Comparison of ENCODE assay signal across 8 cellular contexts in genomic region chr17:17972126-17972951, GRCh38.
DNase-seq lines count a peak whose midpoint lies in the region; ATAC-seq and TF ChIP-seq lines count a peak whose summit lies in the region.

Gene DRC3, plus strand, starts transcription at chr17:17972862. Its CDS starts 4,737 bp downstream, at chr17:17977599.
Gene TOM1L2, minus strand, starts transcription at chr17:17972400. Its CDS starts 87 bp downstream, at chr17:17972313.

- no peak within 1 kb of the TSS for H3K27ac ChIP-seq in OCI-LY3 (ENCODE audit: low read length)

- H3K36me3 ChIP-seq in OCI-LY3 (replicated peaks; ENCODE audit: low read depth, low read length), result no peaks in the 10 kb centered on the region

- H3K4me3 ChIP-seq in OCI-LY3 (ENCODE audit: low read length), result peak within 1 kb of the TSS; percentile 76

- H4K20me1 ChIP-seq in OCI-LY3 (ENCODE audit: insufficient read depth, low read length), result no peaks in the 10 kb centered on the region

- 0 out of 2 replicates have a peak within 1 kb of the TSS, but pooled peaks have one; percentile 32 for H3K9ac ChIP-seq in OCI-LY3 (ENCODE audit: low read length)

- no peaks in the 10 kb centered on the region for H3K27me3 ChIP-seq in OCI-LY3 (ENCODE audit: low read depth, low read length)

- DNase-seq in DMS 273 treated with DMSO at 0.1 percent for 48 hours (lab: John Stamatoyannopoulos, UW), result peak; percentile 99
- DNase-seq in HuH-7.5 (ENCODE audit: low spot score), result peak; percentile 98
- DNase-seq in activated T-cell treated with anti-CD3 and anti-CD28 coated beads for 24 hours (ENCODE audit: low read depth), result peak; percentile 100
- peak; percentile 100 for DNase-seq in epidermal melanocyte (ENCODE audit: insufficient read length, low spot score)
- peak; percentile 100 for DNase-seq in midbrain (lab: John Stamatoyannopoulos, UW)
- DNase-seq in stimulated activated CD8-positive, alpha-beta memory T cell treated with anti-CD3 and anti-CD28 coated beads, Interleukin-15, amount 100 ng/mL, for 48 hours (ENCODE audit: low read depth in 2 of 2), result peak; percentile 100

- H3K79me2 ChIP-seq in OCI-LY3 (ENCODE audit: low read length), result no peaks in the 10 kb centered on the region

- peak; percentile 92 for ATAC-seq in GM21528 (IDR thresholded peaks at IDR 0.05; ENCODE audit: low FRiP score, unreplicated experiment)

- no peaks in the 10 kb centered on the region for H3K9me3 ChIP-seq in OCI-LY3 (ENCODE audit: insufficient read depth, low read length)

- H3K4me2 ChIP-seq in OCI-LY3 (ENCODE audit: low read length), result peak within 1 kb of the TSS; percentile 59

- no peak within 1 kb of the TSS for H2AFZ ChIP-seq in OCI-LY3 (ENCODE audit: low read depth, low read length)

- 0 out of 2 replicates have a peak, but pooled peaks cover 2% of the 10 kb centered on the region for H3K4me1 ChIP-seq in OCI-LY3 (ENCODE audit: low read length)

- TF ChIP-seq CTCF in OCI-LY3 (IDR thresholded peaks at IDR 0.05; ENCODE audit: low read depth, low read length), result no peak
